Comparison of ENCODE assay signal across 6 cellular contexts in genomic region chr1:245556057-245556456, GRCh38.
"Had no signal": no experiment of that assay in that cellular context is flagged by ENCODE, and none has a peak within 500 bp of the region (broad histone marks: within the 10 kb centered on the region; RNA-seq: fewer than 3 reads in every experiment).

No MANE protein-coding gene starts in this region.

- ATAC-seq: HCT116 had no signal

- DNase-seq: GM23248, GOT3, H7, IMR-90, KBM-7 had no signal
